In the genomic region with DNA sequence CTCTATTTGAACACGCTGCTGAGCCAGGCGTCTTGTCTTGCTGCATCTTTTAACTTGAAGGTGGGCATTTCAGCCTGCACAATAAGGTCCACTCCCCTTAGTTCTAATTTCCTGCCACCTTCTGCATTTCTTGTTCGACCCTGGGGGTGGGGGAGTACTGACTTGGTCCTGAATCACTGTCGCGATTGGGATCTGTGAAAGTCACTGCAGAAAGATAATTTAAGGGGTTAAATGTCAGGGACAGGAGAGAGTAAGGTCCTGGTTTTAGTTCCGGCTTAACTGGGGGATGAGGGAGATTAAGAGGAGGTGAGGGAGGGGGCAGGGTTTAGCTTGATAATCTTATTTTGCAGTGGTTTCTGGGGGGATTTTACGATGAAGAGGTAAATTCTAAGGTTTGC, we compare ENCODE assay signal across 8 cellular contexts.
A peak's percentile ranks its signal among the peaks of the same experiment; 100 is the strongest.
DNase-seq lines count a peak whose midpoint lies in the region; ATAC-seq and TF ChIP-seq lines count a peak whose summit lies in the region.

No MANE protein-coding gene starts in this region.

- peak overlapping the region; percentile 77 for H3K4me2 ChIP-seq in HCT116 (ENCODE audit: low read length)

- no peaks in the 10 kb centered on the region for H3K27me3 Mint-ChIP-seq in activated T-cell treated with anti-CD3 and anti-CD28 coated beads, Interleukin-2, amount 50 U/mL, for 72 hours (ENCODE audit: low read depth)

- peaks cover 62% of the 10 kb centered on the region for H3K4me1 Mint-ChIP-seq in activated T-cell treated with anti-CD3 and anti-CD28 coated beads, Interleukin-2, amount 50 U/mL, for 72 hours (ENCODE audit: low read depth)

- no peak for DNase-seq in HCT116 (ENCODE audit: low read depth, low spot score)
- DNase-seq in activated T-cell treated with anti-CD3 and anti-CD28 coated beads, Interleukin-2, amount 50 U/mL, for 72 hours: no peak
- peak; percentile 27 for DNase-seq in stimulated activated CD8-positive, alpha-beta memory T cell treated with anti-CD3 and anti-CD28 coated beads, Interleukin-4, amount 100 ng/mL, for 48 hours
- DNase-seq in DMS79 treated with DMSO at 0.1 percent for 48 hours (lab: John Stamatoyannopoulos, UW): no peak
- DNase-seq in anterior cingulate cortex (lab: John Stamatoyannopoulos, UW): no peak
- no peak for DNase-seq in NCI-H510A (lab: John Stamatoyannopoulos, UW)

- H3K9me2 ChIP-seq in HCT116 (ENCODE audit: insufficient read depth): no peaks in the 10 kb centered on the region

- TF ChIP-seq RAD21 in HCT116 (IDR thresholded peaks at IDR 0.05; ENCODE audit: low read depth): no peak

- intact Hi-C loops in HCT116 (cut with micrococcal nuclease): no loop called here

- H3K27ac ChIP-seq in HCT116 (ENCODE audit: low read depth, low read length) (no peak overlapping the region), iPS-18a (ENCODE audit: low read length) (peak overlapping the region; percentile 55)

- POLR2A ChIA-PET in HCT116 (lab: Charles Lee): no interaction called here

- no peaks in the 10 kb centered on the region for H3K27me3 ChIP-seq in HCT116 (ENCODE audit: insufficient read depth, low read length)
- no peaks in the 10 kb centered on the region for H3K27me3 ChIP-seq in iPS-18a (ENCODE audit: control insufficient read depth, insufficient read depth, low read length)

- H3K4me3 ChIP-seq in HCT116 (replicated peaks in 1 of 2; ENCODE audit: low read depth in 1 of 2, low read length in 2 of 2) (peak overlapping the region; percentile 41 to 43), iPS-18a (ENCODE audit: low read length) (peak overlapping the region; percentile 76)

- H3K9me3 ChIP-seq in HCT116 (ENCODE audit: control insufficient read depth in 1 of 2, insufficient read depth in 1 of 2, low read depth in 1 of 2, low read length in 2 of 2) (no peaks in the 10 kb centered on the region), iPS-18a (ENCODE audit: control insufficient read depth, low read depth, low read length) (no peaks in the 10 kb centered on the region)

- peak overlapping the region; percentile 32 for H2AFZ ChIP-seq in HCT116 (ENCODE audit: low read depth, low read length, poor library complexity, severe bottlenecking)

- no peak for TF ChIP-seq POLR2A in HCT116 (IDR thresholded peaks at IDR 0.05; ENCODE audit: borderline replicate concordance, extremely low read depth, insufficient read depth, insufficient read length)

- TF ChIP-seq CTCF in HCT116 (IDR thresholded peaks at IDR 0.05 in 2 of 3, conservative IDR thresholded peaks at IDR 0.05 in 1 of 3; ENCODE audit: borderline replicate concordance in 1 of 3, insufficient read depth in 1 of 3, low read depth in 2 of 3, low read length in 2 of 3): no peak

- H3K36me3 ChIP-seq in HCT116 (ENCODE audit: control insufficient read depth in 1 of 2, insufficient read depth in 2 of 2, low read length in 2 of 2) (no peaks in the 10 kb centered on the region), iPS-18a (ENCODE audit: control insufficient read depth, low read depth, low read length) (no peaks in the 10 kb centered on the region)

- ATAC-seq in HCT116 (peak; percentile 12), GM18867 (IDR thresholded peaks at IDR 0.05; ENCODE audit: unreplicated experiment) (no peak)
- ATAC-seq in activated T-cell treated with anti-CD3 and anti-CD28 coated beads, Interleukin-2, amount 50 U/mL, for 72 hours (replicated peaks in 1 of 2): no peak

- no TSS peak for BruUV-seq in HCT116 (replicated peaks; lab: Mats Ljungman, UMichigan)

- peak overlapping the region; percentile 76 to 91 for H3K4me3 Mint-ChIP-seq in activated T-cell treated with anti-CD3 and anti-CD28 coated beads, Interleukin-2, amount 50 U/mL, for 72 hours

- H3K27ac Mint-ChIP-seq in activated T-cell treated with anti-CD3 and anti-CD28 coated beads, Interleukin-2, amount 50 U/mL, for 72 hours: peak overlapping the region; percentile 87

- RAD21 ChIA-PET in HCT116 (lab: Charles Lee; ENCODE audit: low non-redundant PET in 1 of 2, low total read pairs in 2 of 2, uncharacterized antibody in 2 of 2, unreplicated experiment in 2 of 2): interaction anchor here (0.7 to 1.0 kb wide), 2 partner anchors 254 to 258 kb away, joined by 3 read pairs; no protein-coding TSS in a partner anchor

- no peaks in the 10 kb centered on the region for H3K9me3 Mint-ChIP-seq in activated T-cell treated with anti-CD3 and anti-CD28 coated beads, Interleukin-2, amount 50 U/mL, for 72 hours

- H3K36me3 Mint-ChIP-seq in activated T-cell treated with anti-CD3 and anti-CD28 coated beads, Interleukin-2, amount 50 U/mL, for 72 hours (ENCODE audit: insufficient read depth in 2 of 2): no peaks in the 10 kb centered on the region

- H3K9ac ChIP-seq in HCT116 (ENCODE audit: low read length): peak overlapping the region; percentile 48; the same call in 1 of the 2 replicates
- peak overlapping the region; percentile 71 for H3K9ac ChIP-seq in iPS-18a (ENCODE audit: low read length)

- H4K20me1 ChIP-seq in HCT116 (ENCODE audit: insufficient read depth): no peaks in the 10 kb centered on the region

- no peaks in the 10 kb centered on the region for H3K79me2 ChIP-seq in HCT116 (ENCODE audit: insufficient read depth, low read length)

- CTCF ChIA-PET in HCT116 (lab: Charles Lee): interaction anchor here (0.7 to 2.3 kb wide), 2 partner anchors 72 to 278 kb away, joined by 5 to 12 read pairs; no protein-coding TSS in a partner anchor

- H3K4me1 ChIP-seq in HCT116 (ENCODE audit: control insufficient read depth in 1 of 2, insufficient read depth in 2 of 2, low read length in 2 of 2): peaks cover 8 to 17% of the 10 kb centered on the region in 2 experiments
- peaks cover 35% of the 10 kb centered on the region for H3K4me1 ChIP-seq in iPS-18a (ENCODE audit: control insufficient read depth, low read depth, low read length)

TF ChIP-seq in HCT116, 20 proteins besides CTCF, POLR2A, EP300 and RAD21:
- TF ChIP-seq CEBPB (IDR thresholded peaks at IDR 0.05; ENCODE audit: low read depth) (no peak), ZFX (IDR thresholded peaks at IDR 0.05) (no peak), TCF7L2 (IDR thresholded peaks at IDR 0.05; ENCODE audit: borderline replicate concordance, extremely low read depth, insufficient read depth, insufficient read length) (no peak), YY1 (IDR thresholded peaks at IDR 0.05; ENCODE audit: extremely low read depth, insufficient replicate concordance, low read depth, low read length) (no peak)
- TF ChIP-seq, protein P1, sequence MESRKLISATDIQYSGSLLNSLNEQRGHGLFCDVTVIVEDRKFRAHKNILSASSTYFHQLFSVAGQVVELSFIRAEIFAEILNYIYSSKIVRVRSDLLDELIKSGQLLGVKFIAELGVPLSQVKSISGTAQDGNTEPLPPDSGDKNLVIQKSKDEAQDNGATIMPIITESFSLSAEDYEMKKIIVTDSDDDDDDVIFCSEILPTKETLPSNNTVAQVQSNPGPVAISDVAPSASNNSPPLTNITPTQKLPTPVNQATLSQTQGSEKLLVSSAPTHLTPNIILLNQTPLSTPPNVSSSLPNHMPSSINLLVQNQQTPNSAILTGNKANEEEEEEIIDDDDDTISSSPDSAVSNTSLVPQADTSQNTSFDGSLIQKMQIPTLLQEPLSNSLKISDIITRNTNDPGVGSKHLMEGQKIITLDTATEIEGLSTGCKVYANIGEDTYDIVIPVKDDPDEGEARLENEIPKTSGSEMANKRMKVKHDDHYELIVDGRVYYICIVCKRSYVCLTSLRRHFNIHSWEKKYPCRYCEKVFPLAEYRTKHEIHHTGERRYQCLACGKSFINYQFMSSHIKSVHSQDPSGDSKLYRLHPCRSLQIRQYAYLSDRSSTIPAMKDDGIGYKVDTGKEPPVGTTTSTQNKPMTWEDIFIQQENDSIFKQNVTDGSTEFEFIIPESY (IDR thresholded peaks at IDR 0.05; ENCODE audit: extremely low read depth, insufficient replicate concordance, low read length): no peak
- TF ChIP-seq, protein P2, sequence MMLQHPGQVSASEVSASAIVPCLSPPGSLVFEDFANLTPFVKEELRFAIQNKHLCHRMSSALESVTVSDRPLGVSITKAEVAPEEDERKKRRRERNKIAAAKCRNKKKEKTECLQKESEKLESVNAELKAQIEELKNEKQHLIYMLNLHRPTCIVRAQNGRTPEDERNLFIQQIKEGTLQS (IDR thresholded peaks at IDR 0.05): no peak
